Comparison of ENCODE assay signal across 8 cellular contexts in genomic region chr12:121443193-121443829, GRCh38. TPM values are rescaled to one million over a fixed set of nuclear protein-coding genes. Genes with fewer than 3 reads are reported as not detected.
A peak's percentile ranks its signal among the peaks of the same experiment; 100 is the strongest.
DNase-seq lines count a peak whose midpoint lies in the region; ATAC-seq and TF ChIP-seq lines count a peak whose summit lies in the region.

No MANE protein-coding gene starts in this region.

- H3K9me3 Mint-ChIP-seq in endothelial cell (ENCODE audit: unreplicated experiment) = no peaks in the 10 kb centered on the region
- no peaks in the 10 kb centered on the region for H3K9me3 Mint-ChIP-seq in mesothelial cell of epicardium

- H3K27ac Mint-ChIP-seq in endothelial cell (ENCODE audit: unreplicated experiment) (no peak overlapping the region), mesothelial cell of epicardium (peak overlapping the region; percentile 80)

- POLR2A ChIA-PET in BJ (lab: Charles Lee) = no interaction called here

- peaks cover 15% of the 10 kb centered on the region for H3K36me3 Mint-ChIP-seq in endothelial cell (ENCODE audit: low read depth, unreplicated experiment)
- peaks cover 22% of the 10 kb centered on the region for H3K36me3 Mint-ChIP-seq in mesothelial cell of epicardium

- H3K36me3 ChIP-seq in BJ (ENCODE audit: control insufficient read depth, insufficient read depth, low read length) = peaks cover 21% of the 10 kb centered on the region

- H3K4me1 Mint-ChIP-seq in endothelial cell (ENCODE audit: unreplicated experiment) (no peaks in the 10 kb centered on the region), mesothelial cell of epicardium (peaks cover 2% of the 10 kb centered on the region)

- DNase-seq in BJ (ENCODE audit: low read depth) = no peak
- peak; percentile 79 for DNase-seq in HCEC 1CT
- DNase-seq in NCI-H69 (lab: John Stamatoyannopoulos, UW) = peak; percentile 76
- DNase-seq in activated CD8-positive, alpha-beta memory T cell treated with anti-CD3 and anti-CD28 coated beads, Interleukin-2, amount 50 U/mL, for 24 hours (ENCODE audit: extremely low read depth) = peak; percentile 40
- peak; percentile 89 for DNase-seq in endothelial cell (ENCODE audit: low spot score)
- DNase-seq in mesothelial cell of epicardium (ENCODE audit: low spot score in 2 of 2, unreplicated experiment in 2 of 2) = peak; percentile 73 to 90
- DNase-seq in stimulated activated CD8-positive, alpha-beta memory T cell treated with anti-CD3 and anti-CD28 coated beads, Interleukin-15, amount 100 ng/mL, for 48 hours (ENCODE audit: low read depth in 2 of 2) = peak; percentile 40 to 47

- H3K27me3 ChIP-seq in BJ (ENCODE audit: control insufficient read depth, insufficient read depth, low read length) = no peaks in the 10 kb centered on the region

- no peak overlapping the region for H3K4me3 Mint-ChIP-seq in endothelial cell (ENCODE audit: unreplicated experiment)
- no peak overlapping the region for H3K4me3 Mint-ChIP-seq in mesothelial cell of epicardium

- TF ChIP-seq CTCF in BJ (IDR thresholded peaks at IDR 0.05; ENCODE audit: insufficient read depth, low read depth, low read length) (peak; percentile 99), endothelial cell (IDR thresholded peaks at IDR 0.05; ENCODE audit: unreplicated experiment) (peak; percentile 58), mesothelial cell of epicardium (IDR thresholded peaks at IDR 0.05; ENCODE audit: unreplicated experiment) (peak; percentile 80)

- no peak overlapping the region for H3K4me3 ChIP-seq in BJ (ENCODE audit: low read depth, low read length)

- CTCF ChIA-PET in BJ (lab: Yijun Ruan, JAX) = interaction anchor here (0.6 to 7.2 kb wide), 30 partner anchors 9 to 383 kb away, joined by 3 to 127 read pairs (median 4); partner anchors contain the start of gene ANAPC5

- peaks cover 7% of the 10 kb centered on the region for H3K27me3 Mint-ChIP-seq in endothelial cell (ENCODE audit: unreplicated experiment)
- H3K27me3 Mint-ChIP-seq in mesothelial cell of epicardium (ENCODE audit: low read depth) = no peaks in the 10 kb centered on the region

- no peak for ATAC-seq in GM19397 (IDR thresholded peaks at IDR 0.05; ENCODE audit: unreplicated experiment)

RNA-seq across cellular contexts. Expression of gene RNF34, which starts 43.4 kb away (rescaled TPM):
- polyA plus RNA-seq in BJ (2011; rRNA removed) = 51.0 and 80.3 TPM in 2 replicates
- polyA minus RNA-seq in BJ (2011; rRNA and poly(A)+ RNA removed) = 130 and 133 TPM in 2 replicates
- total RNA-seq in endothelial cell (ENCODE audit: unreplicated experiment) (46.5 TPM), mesothelial cell of epicardium (34.4 to 41.0 TPM (median 37.0 TPM) in 3 replicates)
